ENCODE assay signal across 8 cellular contexts in genomic region chr2:17851731-17852585, GRCh38. TPM values are rescaled to one million over a fixed set of nuclear protein-coding genes. Genes with fewer than 3 reads are reported as not detected.
A peak's percentile ranks its signal among the peaks of the same experiment; 100 is the strongest.
DNase-seq lines count a peak whose midpoint lies in the region; TF ChIP-seq lines count a peak whose summit lies in the region.

No MANE protein-coding gene starts in this region.

- no peak overlapping the region for H3K27ac ChIP-seq in SJSA1

- H3K4me1 Mint-ChIP-seq in mesothelial cell of epicardium, result no peaks in the 10 kb centered on the region

- H3K4me3 Mint-ChIP-seq in mesothelial cell of epicardium, result no peak overlapping the region

- no peaks in the 10 kb centered on the region for H3K9me3 ChIP-seq in HAP-1
- H3K9me3 ChIP-seq in SJSA1 (replicated peaks), result no peaks in the 10 kb centered on the region

- H3K27ac Mint-ChIP-seq in mesothelial cell of epicardium, result no peak overlapping the region

- no peaks in the 10 kb centered on the region for H3K4me1 ChIP-seq in HAP-1
- H3K4me1 ChIP-seq in SJSA1 (replicated peaks), result no peaks in the 10 kb centered on the region

- TF ChIP-seq CTCF in GM06990 (IDR thresholded peaks at IDR 0.05; ENCODE audit: insufficient read depth, low read length, poor library complexity, severe bottlenecking), result peak; percentile 92
- peak; percentile 81 for TF ChIP-seq CTCF in LNCAP (IDR thresholded peaks at IDR 0.05)
- TF ChIP-seq CTCF in mesothelial cell of epicardium (IDR thresholded peaks at IDR 0.05; ENCODE audit: unreplicated experiment), result peak; percentile 74

- H3K4me3 ChIP-seq in GM06990 (replicated peaks; ENCODE audit: low read depth, low read length) (no peak overlapping the region), HAP-1 (no peak overlapping the region), SJSA1 (no peak overlapping the region)

- peak; percentile 72 for DNase-seq in A172 (ENCODE audit: low spot score)
- peak; percentile 9 for DNase-seq in GM06990 (ENCODE audit: extremely low read depth, insufficient read length)
- peak; percentile 75 to 82 for DNase-seq in HAP-1 (ENCODE audit: low spot score in 2 of 2)
- peak; percentile 49 to 58 for DNase-seq in SJSA1 (ENCODE audit: low read depth in 1 of 2, low spot score in 2 of 2)
- DNase-seq in ecto neural progenitor cell (ENCODE audit: low spot score), result peak; percentile 71
- peak in 1 of 2 experiments; percentile 62 for DNase-seq in mesothelial cell of epicardium (ENCODE audit: low spot score in 2 of 2, unreplicated experiment in 2 of 2)
- no peak for DNase-seq in mesenteric fat pad (ENCODE audit: low spot score)

- H3K36me3 Mint-ChIP-seq in mesothelial cell of epicardium, result no peaks in the 10 kb centered on the region

- no peaks in the 10 kb centered on the region for H3K9me3 Mint-ChIP-seq in mesothelial cell of epicardium

- in situ Hi-C loops in HAP-1 (cut with MboI; ENCODE audit: low sequenced_read_pairs), result loop anchor here (5.0 to 25.0 kb wide), 2 partner anchors 310 to 525 kb away; no protein-coding TSS in a partner anchor

- H3K27me3 ChIP-seq in GM06990 (replicated peaks; ENCODE audit: control insufficient read depth, insufficient read depth, low read length) (no peaks in the 10 kb centered on the region), HAP-1 (ENCODE audit: low read depth) (no peaks in the 10 kb centered on the region; the same call in 1 of the 2 replicates), SJSA1 (replicated peaks) (no peaks in the 10 kb centered on the region)

- H3K27me3 Mint-ChIP-seq in mesothelial cell of epicardium (ENCODE audit: low read depth), result peaks cover 32% of the 10 kb centered on the region

- H3K36me3 ChIP-seq in GM06990 (ENCODE audit: control insufficient read depth, insufficient read depth, low read length) (no peaks in the 10 kb centered on the region), HAP-1 (replicated peaks) (no peaks in the 10 kb centered on the region), SJSA1 (no peaks in the 10 kb centered on the region)

RNA-seq across cellular contexts. Expression of gene KCNS3, which starts 26.5 kb away (rescaled TPM):
- 4.4 and 7.3 TPM in 2 replicates for total RNA-seq in A172 (2014; rRNA removed; shearing (Covaris generic))
- 4.9 and 35.6 TPM in 2 replicates for total RNA-seq in SJSA1 (2014; rRNA removed; shearing (Covaris generic))
- total RNA-seq in mesothelial cell of epicardium, result 2.4 to 3.1 TPM (median 2.7 TPM) in 3 replicates
- 1.1 TPM for total RNA-seq in mesenteric fat pad

RNA-seq across cellular contexts. Expression of gene MSGN1, which starts 35.7 kb away (rescaled TPM):
- total RNA-seq in A172 (2014; rRNA removed; shearing (Covaris generic)), result not detected in 2 replicates
- not detected in 2 replicates for total RNA-seq in SJSA1 (2014; rRNA removed; shearing (Covaris generic))
- total RNA-seq in mesothelial cell of epicardium (not detected in 3 replicates), mesenteric fat pad (not detected)
